ENCODE assay signal across 23 cellular contexts in the genomic region with DNA sequence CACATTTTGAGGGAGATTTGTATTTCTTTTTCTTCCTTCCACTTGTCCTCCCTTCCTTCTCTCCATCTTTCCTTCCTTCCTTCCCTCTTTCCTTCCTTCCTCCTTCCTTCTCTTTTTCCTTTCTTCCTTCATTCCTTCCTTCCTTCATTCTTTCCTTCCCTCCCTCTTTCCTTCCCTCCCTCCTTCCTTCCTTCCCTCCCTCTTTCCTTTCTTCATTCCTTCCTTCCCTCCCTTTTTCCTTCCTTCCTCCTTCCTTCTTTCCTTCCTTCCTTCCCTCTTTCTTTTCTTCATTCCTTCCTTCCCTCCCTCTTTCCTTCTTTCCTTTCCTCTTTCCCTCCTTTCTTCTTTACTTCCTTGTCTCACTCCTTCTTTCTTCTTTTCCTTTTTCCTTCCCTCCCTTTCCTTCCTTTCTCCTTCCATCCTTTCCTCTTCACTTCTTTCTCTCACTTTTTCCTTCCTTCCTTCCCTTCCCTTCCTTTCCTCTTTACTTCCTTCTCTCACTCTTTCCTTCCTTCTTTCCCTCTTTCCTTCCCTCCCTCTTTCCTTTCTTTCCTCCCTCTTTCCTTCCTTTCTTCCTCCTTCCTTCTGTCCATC.
DNase-seq lines count a peak whose midpoint lies in the region; ATAC-seq and TF ChIP-seq lines count a peak whose summit lies in the region.
"Had no signal": no experiment of that assay in that cellular context is flagged by ENCODE, and none has a peak within 500 bp of the region (broad histone marks: within the 10 kb centered on the region; RNA-seq: fewer than 3 reads in every experiment).

No MANE protein-coding gene starts in this region.

- no peak overlapping the region for H2BK5ac ChIP-seq in H9 (ENCODE audit: insufficient read length, low read length)

- no peak overlapping the region for H2BK120ac ChIP-seq in H9 (ENCODE audit: low read depth, low read length, poor library complexity, severe bottlenecking)

- peaks cover 11 to 13% of the 10 kb centered on the region in 2 experiments; a peak in 4 of 5 replicates for H3K9me3 Mint-ChIP-seq in H9
- peaks cover 4% of the 10 kb centered on the region for H3K9me3 Mint-ChIP-seq in chondrocyte (ENCODE audit: low read depth)
- H3K9me3 Mint-ChIP-seq in stimulated activated effector memory CD8-positive, alpha-beta T cell treated with anti-CD3 and anti-CD28 coated beads, Interleukin-12 subunit alpha, Interleukin-12 subunit beta, amount 100 ng/mL, for 72 hours = no peaks in the 10 kb centered on the region
- peaks cover 8% of the 10 kb centered on the region for H3K9me3 Mint-ChIP-seq in activated naive CD8-positive, alpha-beta T cell treated with anti-CD3 and anti-CD28 coated beads, Interleukin-2, amount 50 U/mL, for 24 hours
- H3K9me3 Mint-ChIP-seq: HFFc6 had no signal

- H2BK15ac ChIP-seq in H9 (ENCODE audit: low read depth, low read length) = no peak overlapping the region

- H2AFZ ChIP-seq in H9 (ENCODE audit: low read length) = no peak overlapping the region

- no peaks in the 10 kb centered on the region for H3K23me2 ChIP-seq in H9 (ENCODE audit: insufficient read length, low read depth, low read length, poor library complexity, severe bottlenecking)

- H3K4me2 ChIP-seq in BLaER1 treated with 17β-estradiol and CSF1 and Interleukin-3, amounts not matched to agents 10 nM and 100 nM = peak overlapping the region; percentile 18 to 85 (median 73); a peak in 20 of 22 replicates
- H3K4me2 ChIP-seq in H9 (ENCODE audit: insufficient read depth, insufficient read length, low read length) = no peak overlapping the region
- H3K4me2 ChIP-seq: A549, KMS-11 had no signal

- no peak overlapping the region for H2AK5ac ChIP-seq in H9 (ENCODE audit: insufficient read length, low read length)

- no peaks in the 10 kb centered on the region for H3K27me3 ChIP-seq in BLaER1 treated with 17β-estradiol and CSF1 and Interleukin-3, amounts not matched to agents 10 nM and 100 nM
- H3K27me3 ChIP-seq in H9 (ENCODE audit: insufficient read depth, low read length) (no peaks in the 10 kb centered on the region), Peyer's patch (no peaks in the 10 kb centered on the region)

- no peak for TF ChIP-seq POLR2A in Peyer's patch (IDR thresholded peaks at IDR 0.05)

- H3T11ph ChIP-seq in H9 (ENCODE audit: low read length) = no peak overlapping the region

- H3K79me2 ChIP-seq in H9 (ENCODE audit: insufficient read depth, low read length) = no peaks in the 10 kb centered on the region

- H3K4me1 Mint-ChIP-seq in H9 = peaks cover 24% of the 10 kb centered on the region in 2 experiments
- peaks cover 12% of the 10 kb centered on the region for H3K4me1 Mint-ChIP-seq in chondrocyte (ENCODE audit: low read depth)
- H3K4me1 Mint-ChIP-seq in stimulated activated effector memory CD8-positive, alpha-beta T cell treated with anti-CD3 and anti-CD28 coated beads, Interleukin-12 subunit alpha, Interleukin-12 subunit beta, amount 100 ng/mL, for 72 hours = peaks cover 11% of the 10 kb centered on the region
- no peaks in the 10 kb centered on the region for H3K4me1 Mint-ChIP-seq in activated naive CD8-positive, alpha-beta T cell treated with anti-CD3 and anti-CD28 coated beads, Interleukin-2, amount 50 U/mL, for 24 hours
- H3K4me1 Mint-ChIP-seq: CD8-positive, alpha-beta memory T cell had no signal

- ATAC-seq in stimulated activated effector memory CD8-positive, alpha-beta T cell treated with anti-CD3 and anti-CD28 coated beads, Interleukin-12 subunit alpha, Interleukin-12 subunit beta, amount 100 ng/mL, for 72 hours = no peak
- no peak for ATAC-seq in activated naive CD8-positive, alpha-beta T cell treated with anti-CD3 and anti-CD28 coated beads, Interleukin-2, amount 50 U/mL, for 24 hours

- peaks cover 12 to 26% (median 15%) of the 10 kb centered on the region in 11 experiments; a peak in 20 of 22 replicates for H3K9me3 ChIP-seq in BLaER1 treated with 17β-estradiol and CSF1 and Interleukin-3, amounts not matched to agents 10 nM and 100 nM (replicated peaks in 1 of 11)
- H3K9me3 ChIP-seq in H9 (ENCODE audit: control insufficient read depth, low read depth, low read length) (no peaks in the 10 kb centered on the region), Peyer's patch (no peaks in the 10 kb centered on the region)
- H3K9me3 ChIP-seq: A549 had no signal

- peak overlapping the region in 1 of 2 experiments; percentile 44; a peak in 1 of 5 replicates for H3K4me3 Mint-ChIP-seq in H9
- H3K4me3 Mint-ChIP-seq in chondrocyte (ENCODE audit: unreplicated experiment) = no peak overlapping the region
- H3K4me3 Mint-ChIP-seq in stimulated activated effector memory CD8-positive, alpha-beta T cell treated with anti-CD3 and anti-CD28 coated beads, Interleukin-12 subunit alpha, Interleukin-12 subunit beta, amount 100 ng/mL, for 72 hours = no peak overlapping the region
- H3K4me3 Mint-ChIP-seq in activated naive CD8-positive, alpha-beta T cell treated with anti-CD3 and anti-CD28 coated beads, Interleukin-2, amount 50 U/mL, for 24 hours = no peak overlapping the region
- H3K4me3 Mint-ChIP-seq: CD14-positive monocyte; CD8-positive, alpha-beta memory T cell; HFFc6 had no signal

- H3K27me3 Mint-ChIP-seq in H9 (ENCODE audit: low read depth) (peaks cover 2% of the 10 kb centered on the region; the same call in 1 of the 2 replicates), chondrocyte (ENCODE audit: low read depth) (no peaks in the 10 kb centered on the region)
- no peaks in the 10 kb centered on the region for H3K27me3 Mint-ChIP-seq in activated naive CD8-positive, alpha-beta T cell treated with anti-CD3 and anti-CD28 coated beads, Interleukin-2, amount 50 U/mL, for 24 hours
- H3K27me3 Mint-ChIP-seq: CD8-positive, alpha-beta memory T cell had no signal

- H3K27ac ChIP-seq in BLaER1 treated with 17β-estradiol and CSF1 and Interleukin-3, amounts not matched to agents 10 nM and 100 nM = peak overlapping the region in 8 of 11 experiments; percentile 48 to 77 (median 64); a peak in 16 of 22 replicates
- H3K27ac ChIP-seq in H9 (ENCODE audit: insufficient read length, low read depth, low read length) (no peak overlapping the region), Peyer's patch (no peak overlapping the region)
- H3K27ac ChIP-seq: A549, KMS-11, RWPE1, SK-N-MC had no signal

- no peak for TF ChIP-seq CTCF in H9 (conservative IDR thresholded peaks at IDR 0.05)
- no peak for TF ChIP-seq CTCF in chondrocyte (IDR thresholded peaks at IDR 0.05)
- no peak for TF ChIP-seq CTCF in Peyer's patch (IDR thresholded peaks at IDR 0.05)

- no peak overlapping the region for H3K23ac ChIP-seq in H9 (ENCODE audit: insufficient read length, low read depth, low read length)

- H4K5ac ChIP-seq in H9 (ENCODE audit: insufficient read length, low read depth, low read length) = no peak overlapping the region

- H3K4me1 ChIP-seq in BLaER1 treated with 17β-estradiol and CSF1 and Interleukin-3, amounts not matched to agents 10 nM and 100 nM = peaks cover 28 to 68% (median 57%) of the 10 kb centered on the region in 10 experiments
- H3K4me1 ChIP-seq in H9 (ENCODE audit: insufficient read depth, low read length) (peaks cover 2% of the 10 kb centered on the region; the same call in 1 of the 2 replicates), Peyer's patch (no peaks in the 10 kb centered on the region)
- H3K4me1 ChIP-seq: A549 had no signal

- H4K20me1 ChIP-seq in BLaER1 treated with 17β-estradiol and CSF1 and Interleukin-3, amounts not matched to agents 10 nM and 100 nM = peaks cover 0 to 26% (median 0%) of the 10 kb centered on the region in 11 experiments; a peak in 3 of 22 replicates
- H4K20me1 ChIP-seq in H9 (ENCODE audit: control insufficient read depth, insufficient read depth, insufficient read length) = no peaks in the 10 kb centered on the region

- no peak overlapping the region for H3K14ac ChIP-seq in H9 (ENCODE audit: insufficient read depth, low read length)

- H3K56ac ChIP-seq in H9 (ENCODE audit: insufficient read length, low read depth, low read length) = no peak overlapping the region

- H2BK12ac ChIP-seq in H9 (ENCODE audit: insufficient read length, low read depth, low read length) = no peak overlapping the region

- H3K79me1 ChIP-seq in H9 (ENCODE audit: insufficient read depth, low read depth, low read length, poor library complexity, severe bottlenecking) = no peaks in the 10 kb centered on the region

- H3K4me3 ChIP-seq in BLaER1 treated with 17β-estradiol and CSF1 and Interleukin-3, amounts not matched to agents 10 nM and 100 nM = peak overlapping the region in 2 of 10 experiments; percentile 6 to 27; a peak in 1 of 20 replicates
- no peak overlapping the region for H3K4me3 ChIP-seq in Peyer's patch
- H3K4me3 ChIP-seq: A549, SK-N-MC had no signal

- no peak overlapping the region for H4K91ac ChIP-seq in H9 (ENCODE audit: insufficient read length, low read depth, low read length)

- no peak overlapping the region for H2BK20ac ChIP-seq in H9 (ENCODE audit: low read depth, low read length, poor library complexity, severe bottlenecking)

- H3K4ac ChIP-seq in H9 (ENCODE audit: low read depth, low read length) = no peak overlapping the region

- peak overlapping the region in 4 of 11 experiments; percentile 36 to 63 (median 54); a peak in 9 of 22 replicates for H3K9ac ChIP-seq in BLaER1 treated with 17β-estradiol and CSF1 and Interleukin-3, amounts not matched to agents 10 nM and 100 nM
- H3K9ac ChIP-seq in H9 (ENCODE audit: extremely low read depth, insufficient read length, low read length) = no peak overlapping the region
- H3K9ac ChIP-seq: KMS-11 had no signal

- H3K36me3 Mint-ChIP-seq in H9 (ENCODE audit: insufficient read depth in 1 of 3, low read depth in 3 of 3) (peaks cover 36 to 71% (median 58%) of the 10 kb centered on the region in 3 experiments), chondrocyte (ENCODE audit: low read depth) (peaks cover 20% of the 10 kb centered on the region)
- peaks cover 18% of the 10 kb centered on the region for H3K36me3 Mint-ChIP-seq in stimulated activated effector memory CD8-positive, alpha-beta T cell treated with anti-CD3 and anti-CD28 coated beads, Interleukin-12 subunit alpha, Interleukin-12 subunit beta, amount 100 ng/mL, for 72 hours
- H3K36me3 Mint-ChIP-seq in activated naive CD8-positive, alpha-beta T cell treated with anti-CD3 and anti-CD28 coated beads, Interleukin-2, amount 50 U/mL, for 24 hours (ENCODE audit: low read depth) = peaks cover 63% of the 10 kb centered on the region

- H3K27ac Mint-ChIP-seq in H9 (peak overlapping the region in 2 of 3 experiments; percentile 22 to 81; a peak in 4 of 7 replicates), chondrocyte (ENCODE audit: unreplicated experiment) (peak overlapping the region; percentile 34)
- H3K27ac Mint-ChIP-seq in stimulated activated effector memory CD8-positive, alpha-beta T cell treated with anti-CD3 and anti-CD28 coated beads, Interleukin-12 subunit alpha, Interleukin-12 subunit beta, amount 100 ng/mL, for 72 hours = peak overlapping the region; percentile 11
- no peak overlapping the region for H3K27ac Mint-ChIP-seq in activated naive CD8-positive, alpha-beta T cell treated with anti-CD3 and anti-CD28 coated beads, Interleukin-2, amount 50 U/mL, for 24 hours
- H3K27ac Mint-ChIP-seq: HFFc6 had no signal

- no peak overlapping the region for H3K18ac ChIP-seq in H9 (ENCODE audit: insufficient read length, low read depth, low read length)

- H4K8ac ChIP-seq in H9 (replicated peaks; ENCODE audit: insufficient read length, low read depth, low read length) = no peak overlapping the region

- peaks cover 38 to 61% (median 51%) of the 10 kb centered on the region in 11 experiments for H3K36me3 ChIP-seq in BLaER1 treated with 17β-estradiol and CSF1 and Interleukin-3, amounts not matched to agents 10 nM and 100 nM
- peaks cover 0 to 15% (median 0%) of the 10 kb centered on the region in 3 donors for H3K36me3 ChIP-seq in Peyer's patch

- no peak for DNase-seq in H9
- no peak for DNase-seq in chondrocyte (ENCODE audit: low spot score)
- no peak for DNase-seq in stimulated activated effector memory CD8-positive, alpha-beta T cell treated with anti-CD3 and anti-CD28 coated beads, Interleukin-12 subunit alpha, Interleukin-12 subunit beta, amount 100 ng/mL, for 72 hours (ENCODE audit: low spot score in 2 of 2)
- no peak for DNase-seq in Peyer's patch
- DNase-seq in activated gamma-delta T cell (lab: John Stamatoyannopoulos, UW) = no peak
- no peak for DNase-seq in activated naive CD8-positive, alpha-beta T cell treated with anti-CD3 and anti-CD28 coated beads, Interleukin-2, amount 50 U/mL, for 24 hours
- DNase-seq: AML-193; CD8-positive, alpha-beta memory T cell; DMS153; DND-41; HFFc6; IMR-90; MM.1S; NCI-H2029; NCI-H446; NCI-H526; SHP77 had no signal

Comparison
In these comparisons a context has a peak if more than half of its experiments do, and no peak if none do; other contexts are left out.
1. H3K27ac ChIP-seq: peak in BLaER1 treated with 17β-estradiol and CSF1 and Interleukin-3, amounts not matched to agents 10 nM and 100 nM (8 of 11); none in H9 (single experiment) and Peyer's patch (0 of 4).